ENCODE assay signal across 1 cellular context in genomic region chr3:44761347-44762169, GRCh38.
TF ChIP-seq lines count a peak whose summit lies in the region.

TSS of gene KIAA1143 (minus strand) at chr3:44761619. CDS start at chr3:44761602, 17 bp downstream.
TSS of gene KIF15 (plus strand) at chr3:44761794. CDS start at chr3:44761866, 72 bp downstream.

TF ChIP-seq in HepG2, 621 proteins besides CTCF, POLR2A, EP300 and RAD21 (continued from another document):
- TF ChIP-seq HES4 (CRISPR knock-in tag; IDR thresholded peaks at IDR 0.05; ENCODE audit: borderline replicate concordance), result peak; percentile 44; the same call in 1 of the 2 replicates
- no peak for TF ChIP-seq PHF5A (CRISPR knock-in tag; IDR thresholded peaks at IDR 0.05; ENCODE audit: low read depth, unreplicated experiment)
- peak; percentile 79 for TF ChIP-seq PHF21A (CRISPR knock-in tag; IDR thresholded peaks at IDR 0.05)
- no peak; the same call in 1 of the 2 replicates for TF ChIP-seq SKIL (CRISPR knock-in tag; IDR thresholded peaks at IDR 0.05; ENCODE audit: borderline replicate concordance)
